1 cellular context compared by ENCODE assay signal in genomic region chr13:25911020-25911419, GRCh38.
TF ChIP-seq lines count a peak whose summit lies in the region.

No MANE protein-coding gene starts in this region.

TF ChIP-seq in H1, 55 proteins besides CTCF, POLR2A, EP300 and RAD21 (continued from another document):
- TF ChIP-seq SP1 (IDR thresholded peaks at IDR 0.05; ENCODE audit: low read depth, low read length) (no peak), SIX5 (IDR thresholded peaks at IDR 0.05; ENCODE audit: low read depth, low read length) (no peak), RXRA (IDR thresholded peaks at IDR 0.05; ENCODE audit: insufficient read depth, low read depth, low read length) (no peak), JUND (IDR thresholded peaks at IDR 0.05; ENCODE audit: low read length) (no peak; the same call in 1 of the 2 replicates), POU5F1 (IDR thresholded peaks at IDR 0.05; ENCODE audit: low read depth, low read length) (peak; percentile 53; the same call in 1 of the 2 replicates), NANOG (IDR thresholded peaks at IDR 0.05; ENCODE audit: insufficient read depth, low read depth, low read length, poor library complexity, severe bottlenecking) (peak; percentile 90), CHD7 (IDR thresholded peaks at IDR 0.05; ENCODE audit: insufficient replicate concordance, low read length) (peak; percentile 89), ASH2L (IDR thresholded peaks at IDR 0.05; ENCODE audit: low read length) (no peak), HDAC2 (IDR thresholded peaks at IDR 0.05; ENCODE audit: borderline replicate concordance in 1 of 2, low read depth in 2 of 2, low read length in 2 of 2) (peak; percentile 61 to 77; a peak in 3 of 4 replicates), KDM4A (IDR thresholded peaks at IDR 0.05; ENCODE audit: low read depth, low read length, severe bottlenecking) (no peak), E2F6 (IDR thresholded peaks at IDR 0.05) (no peak), TAF1 (IDR thresholded peaks at IDR 0.05; ENCODE audit: low read depth, low read length) (no peak), CBX8 (IDR thresholded peaks at IDR 0.05; ENCODE audit: borderline replicate concordance, low read depth, low read length) (no peak), SIN3A (conservative IDR thresholded peaks at IDR 0.05 in 1 of 2, IDR thresholded peaks at IDR 0.05 in 1 of 2; ENCODE audit: low read depth in 1 of 2, low read length in 2 of 2) (no peak), SP4 (IDR thresholded peaks at IDR 0.05; ENCODE audit: low read length) (0 out of 2 replicates have a peak, but pooled peaks have one; percentile 33), CHD2 (IDR thresholded peaks at IDR 0.05; ENCODE audit: low read length) (no peak), BRCA1 (IDR thresholded peaks at IDR 0.05; ENCODE audit: low read depth, low read length) (no peak)
